1 cellular context compared by ENCODE assay signal in the genomic region with DNA sequence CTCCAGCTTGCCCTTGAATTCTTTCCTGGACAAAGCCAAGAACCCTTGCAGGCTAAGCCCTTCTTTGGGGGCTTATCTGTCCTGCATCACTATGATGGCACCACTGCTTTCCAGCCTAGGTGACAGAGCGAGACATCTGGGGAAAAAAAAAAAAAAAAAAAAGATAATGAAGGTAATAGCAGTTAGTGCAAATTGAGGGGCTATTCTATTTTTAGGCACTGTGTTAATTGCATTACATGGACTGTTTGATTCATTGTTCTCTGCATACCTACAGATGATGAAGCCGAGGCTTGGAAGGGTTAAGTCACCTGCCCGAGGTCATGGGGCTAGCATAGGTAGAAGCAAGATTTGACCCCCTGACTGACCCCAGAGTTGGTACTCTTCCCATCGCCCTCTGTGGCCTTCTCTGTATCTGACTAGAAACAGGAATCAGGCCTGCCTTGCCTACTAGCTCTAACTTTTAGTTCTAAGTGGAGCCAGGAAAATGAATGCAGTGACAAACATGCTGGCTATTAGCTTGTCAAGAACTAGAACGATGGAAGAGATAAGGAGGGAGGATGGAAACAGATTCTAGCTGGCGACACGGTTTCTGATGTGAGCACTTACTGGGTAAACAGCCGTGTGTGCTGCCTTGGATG.
TF ChIP-seq lines count a peak whose summit lies in the region.

No MANE protein-coding gene starts in this region.

TF ChIP-seq in HepG2, 621 proteins besides CTCF, POLR2A, EP300 and RAD21 (continued from another document and continues in another):
- TF ChIP-seq, protein P1, sequence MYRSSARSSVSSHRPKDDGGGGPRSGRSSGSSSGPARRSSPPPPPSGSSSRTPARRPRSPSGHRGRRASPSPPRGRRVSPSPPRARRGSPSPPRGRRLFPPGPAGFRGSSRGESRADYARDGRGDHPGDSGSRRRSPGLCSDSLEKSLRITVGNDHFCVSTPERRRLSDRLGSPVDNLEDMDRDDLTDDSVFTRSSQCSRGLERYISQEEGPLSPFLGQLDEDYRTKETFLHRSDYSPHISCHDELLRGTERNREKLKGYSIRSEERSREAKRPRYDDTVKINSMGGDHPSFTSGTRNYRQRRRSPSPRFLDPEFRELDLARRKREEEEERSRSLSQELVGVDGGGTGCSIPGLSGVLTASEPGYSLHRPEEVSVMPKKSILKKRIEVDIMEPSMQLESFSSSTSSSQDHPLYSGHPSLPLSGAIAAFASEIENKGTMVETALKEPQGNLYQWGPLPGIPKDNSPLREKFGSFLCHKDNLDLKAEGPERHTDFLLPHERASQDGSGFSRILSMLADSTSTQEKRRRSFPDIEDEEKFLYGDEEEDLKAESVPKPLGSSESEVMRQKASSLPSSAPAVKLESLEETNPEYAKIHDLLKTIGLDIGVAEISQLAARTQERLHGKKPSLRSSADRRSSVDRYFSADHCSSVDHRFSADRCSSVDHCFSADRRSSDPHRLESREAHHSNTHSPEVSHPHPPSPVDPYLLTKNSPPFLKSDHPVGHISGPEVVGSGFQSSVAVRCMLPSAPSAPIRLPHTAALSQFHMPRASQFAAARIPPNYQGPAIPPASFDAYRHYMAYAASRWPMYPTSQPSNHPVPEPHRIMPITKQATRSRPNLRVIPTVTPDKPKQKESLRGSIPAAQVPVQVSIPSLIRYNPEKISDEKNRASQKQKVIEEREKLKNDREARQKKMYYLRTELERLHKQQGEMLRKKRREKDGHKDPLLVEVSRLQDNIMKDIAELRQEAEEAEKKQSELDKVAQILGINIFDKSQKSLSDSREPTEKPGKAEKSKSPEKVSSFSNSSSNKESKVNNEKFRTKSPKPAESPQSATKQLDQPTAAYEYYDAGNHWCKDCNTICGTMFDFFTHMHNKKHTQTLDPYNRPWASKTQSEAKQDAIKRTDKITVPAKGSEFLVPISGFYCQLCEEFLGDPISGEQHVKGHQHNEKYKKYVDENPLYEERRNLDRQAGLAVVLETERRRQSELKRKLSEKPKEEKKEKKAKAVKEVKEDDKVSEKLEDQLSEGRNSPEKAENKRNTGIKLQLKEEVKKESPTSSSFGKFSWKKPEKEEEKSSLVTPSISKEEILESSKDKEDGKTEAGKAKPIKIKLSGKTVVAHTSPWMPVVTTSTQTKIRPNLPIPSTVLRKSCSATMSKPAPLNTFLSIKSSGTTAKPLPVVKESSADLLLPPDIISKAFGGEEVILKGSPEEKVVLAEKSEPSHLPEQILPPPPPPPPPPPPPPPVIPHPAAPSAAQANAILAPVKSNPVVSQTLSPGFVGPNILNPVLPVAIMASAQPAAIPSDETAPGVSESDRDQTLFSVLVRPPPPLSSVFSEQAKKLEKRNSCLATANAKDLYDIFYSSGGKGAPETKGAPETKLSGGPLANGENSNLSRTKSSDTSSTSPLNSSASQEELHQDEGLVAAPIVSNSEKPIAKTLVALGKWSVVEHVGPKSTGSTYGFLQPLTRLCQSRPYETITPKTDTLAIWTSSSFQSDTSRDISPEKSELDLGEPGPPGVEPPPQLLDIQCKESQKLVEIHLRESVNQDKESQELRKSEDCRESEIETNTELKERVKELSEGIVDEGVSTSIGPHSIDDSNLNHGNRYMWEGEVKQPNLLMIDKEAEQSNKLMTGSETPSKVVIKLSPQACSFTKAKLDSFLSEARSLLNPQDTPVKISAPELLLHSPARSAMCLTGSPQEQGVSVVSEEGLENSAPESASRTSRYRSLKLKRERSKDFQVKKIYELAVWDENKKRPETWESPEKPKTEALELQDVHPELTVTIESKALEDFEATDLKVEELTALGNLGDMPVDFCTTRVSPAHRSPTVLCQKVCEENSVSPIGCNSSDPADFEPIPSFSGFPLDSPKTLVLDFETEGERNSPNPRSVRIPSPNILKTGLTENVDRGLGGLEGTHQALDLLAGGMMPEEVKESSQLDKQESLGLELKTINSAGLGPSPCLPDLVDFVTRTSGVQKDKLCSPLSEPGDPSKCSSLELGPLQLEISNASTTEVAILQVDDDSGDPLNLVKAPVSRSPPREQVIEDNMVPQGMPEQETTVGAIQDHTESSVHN (CRISPR knock-in tag; IDR thresholded peaks at IDR 0.05), result no peak
- no peak for TF ChIP-seq RFX5 (IDR thresholded peaks at IDR 0.05; ENCODE audit: low read depth, low read length)
- no peak for TF ChIP-seq ZNF143 (CRISPR knock-in tag; IDR thresholded peaks at IDR 0.05)
- no peak for TF ChIP-seq U2AF1 (optimal IDR thresholded peaks at IDR 0.05; ENCODE audit: low read depth, low read length)
- TF ChIP-seq REPIN1 (CRISPR knock-in tag; IDR thresholded peaks at IDR 0.05; ENCODE audit: borderline replicate concordance, low read depth), result peak; percentile 36; the same call in 1 of the 2 replicates
- no peak for TF ChIP-seq MED8 (CRISPR knock-in tag; IDR thresholded peaks at IDR 0.05; ENCODE audit: insufficient replicate concordance)
- TF ChIP-seq KMT2B (CRISPR knock-in tag; IDR thresholded peaks at IDR 0.05), result no peak; the same call in 1 of the 2 replicates
- peak; percentile 4 for TF ChIP-seq ZNF883 (CRISPR knock-in tag; IDR thresholded peaks at IDR 0.05; ENCODE audit: not compliant biosample characterization)
- TF ChIP-seq MATR3 (CRISPR knock-in tag; IDR thresholded peaks at IDR 0.05), result no peak
- no peak for TF ChIP-seq PHF8 (CRISPR knock-in tag; IDR thresholded peaks at IDR 0.05)
- no peak for TF ChIP-seq PHF5A (CRISPR knock-in tag; IDR thresholded peaks at IDR 0.05; ENCODE audit: low read depth, unreplicated experiment)
- no peak for TF ChIP-seq ZNF552 (CRISPR knock-in tag; IDR thresholded peaks at IDR 0.05; ENCODE audit: borderline replicate concordance)
- TF ChIP-seq, protein P2, sequence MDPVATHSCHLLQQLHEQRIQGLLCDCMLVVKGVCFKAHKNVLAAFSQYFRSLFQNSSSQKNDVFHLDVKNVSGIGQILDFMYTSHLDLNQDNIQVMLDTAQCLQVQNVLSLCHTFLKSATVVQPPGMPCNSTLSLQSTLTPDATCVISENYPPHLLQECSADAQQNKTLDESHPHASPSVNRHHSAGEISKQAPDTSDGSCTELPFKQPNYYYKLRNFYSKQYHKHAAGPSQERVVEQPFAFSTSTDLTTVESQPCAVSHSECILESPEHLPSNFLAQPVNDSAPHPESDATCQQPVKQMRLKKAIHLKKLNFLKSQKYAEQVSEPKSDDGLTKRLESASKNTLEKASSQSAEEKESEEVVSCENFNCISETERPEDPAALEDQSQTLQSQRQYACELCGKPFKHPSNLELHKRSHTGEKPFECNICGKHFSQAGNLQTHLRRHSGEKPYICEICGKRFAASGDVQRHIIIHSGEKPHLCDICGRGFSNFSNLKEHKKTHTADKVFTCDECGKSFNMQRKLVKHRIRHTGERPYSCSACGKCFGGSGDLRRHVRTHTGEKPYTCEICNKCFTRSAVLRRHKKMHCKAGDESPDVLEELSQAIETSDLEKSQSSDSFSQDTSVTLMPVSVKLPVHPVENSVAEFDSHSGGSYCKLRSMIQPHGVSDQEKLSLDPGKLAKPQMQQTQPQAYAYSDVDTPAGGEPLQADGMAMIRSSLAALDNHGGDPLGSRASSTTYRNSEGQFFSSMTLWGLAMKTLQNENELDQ (CRISPR knock-in tag; IDR thresholded peaks at IDR 0.05; ENCODE audit: borderline replicate concordance), result no peak
- TF ChIP-seq ZNF556 (CRISPR knock-in tag; IDR thresholded peaks at IDR 0.05; ENCODE audit: borderline replicate concordance), result peak; percentile 2; the same call in 1 of the 2 replicates
- TF ChIP-seq, protein P3, sequence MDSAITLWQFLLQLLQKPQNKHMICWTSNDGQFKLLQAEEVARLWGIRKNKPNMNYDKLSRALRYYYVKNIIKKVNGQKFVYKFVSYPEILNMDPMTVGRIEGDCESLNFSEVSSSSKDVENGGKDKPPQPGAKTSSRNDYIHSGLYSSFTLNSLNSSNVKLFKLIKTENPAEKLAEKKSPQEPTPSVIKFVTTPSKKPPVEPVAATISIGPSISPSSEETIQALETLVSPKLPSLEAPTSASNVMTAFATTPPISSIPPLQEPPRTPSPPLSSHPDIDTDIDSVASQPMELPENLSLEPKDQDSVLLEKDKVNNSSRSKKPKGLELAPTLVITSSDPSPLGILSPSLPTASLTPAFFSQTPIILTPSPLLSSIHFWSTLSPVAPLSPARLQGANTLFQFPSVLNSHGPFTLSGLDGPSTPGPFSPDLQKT (CRISPR knock-in tag; IDR thresholded peaks at IDR 0.05; ENCODE audit: borderline replicate concordance), result no peak
- no peak for TF ChIP-seq ZNF564 (CRISPR knock-in tag; IDR thresholded peaks at IDR 0.05)
- no peak for TF ChIP-seq KLF13 (CRISPR knock-in tag; IDR thresholded peaks at IDR 0.05)
- no peak for TF ChIP-seq SP4 (CRISPR knock-in tag; IDR thresholded peaks at IDR 0.05)
- TF ChIP-seq TGIF2 (CRISPR knock-in tag; IDR thresholded peaks at IDR 0.05), result peak; percentile 70; the same call in 1 of the 2 replicates
- TF ChIP-seq, protein P4, sequence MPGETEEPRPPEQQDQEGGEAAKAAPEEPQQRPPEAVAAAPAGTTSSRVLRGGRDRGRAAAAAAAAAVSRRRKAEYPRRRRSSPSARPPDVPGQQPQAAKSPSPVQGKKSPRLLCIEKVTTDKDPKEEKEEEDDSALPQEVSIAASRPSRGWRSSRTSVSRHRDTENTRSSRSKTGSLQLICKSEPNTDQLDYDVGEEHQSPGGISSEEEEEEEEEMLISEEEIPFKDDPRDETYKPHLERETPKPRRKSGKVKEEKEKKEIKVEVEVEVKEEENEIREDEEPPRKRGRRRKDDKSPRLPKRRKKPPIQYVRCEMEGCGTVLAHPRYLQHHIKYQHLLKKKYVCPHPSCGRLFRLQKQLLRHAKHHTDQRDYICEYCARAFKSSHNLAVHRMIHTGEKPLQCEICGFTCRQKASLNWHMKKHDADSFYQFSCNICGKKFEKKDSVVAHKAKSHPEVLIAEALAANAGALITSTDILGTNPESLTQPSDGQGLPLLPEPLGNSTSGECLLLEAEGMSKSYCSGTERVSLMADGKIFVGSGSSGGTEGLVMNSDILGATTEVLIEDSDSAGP (CRISPR knock-in tag; IDR thresholded peaks at IDR 0.05; ENCODE audit: borderline replicate concordance), result peak; percentile 10; the same call in 1 of the 2 replicates
- TF ChIP-seq, protein P5, sequence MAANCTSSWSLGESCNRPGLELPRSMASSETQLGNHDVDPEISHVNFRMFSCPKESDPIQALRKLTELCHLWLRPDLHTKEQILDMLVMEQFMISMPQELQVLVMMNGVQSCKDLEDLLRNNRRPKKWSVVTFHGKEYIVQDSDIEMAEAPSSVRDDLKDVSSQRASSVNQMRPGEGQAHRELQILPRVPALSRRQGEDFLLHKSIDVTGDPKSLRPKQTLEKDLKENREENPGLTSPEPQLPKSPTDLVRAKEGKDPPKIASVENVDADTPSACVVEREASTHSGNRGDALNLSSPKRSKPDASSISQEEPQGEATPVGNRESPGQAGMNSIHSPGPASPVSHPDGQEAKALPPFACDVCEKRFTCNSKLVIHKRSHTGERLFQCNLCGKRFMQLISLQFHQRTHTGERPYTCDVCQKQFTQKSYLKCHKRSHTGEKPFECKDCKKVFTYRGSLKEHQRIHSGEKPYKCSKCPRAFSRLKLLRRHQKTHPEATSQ (CRISPR knock-in tag; IDR thresholded peaks at IDR 0.05; ENCODE audit: borderline replicate concordance), result no peak
- no peak for TF ChIP-seq RBM22 (optimal IDR thresholded peaks at IDR 0.05; ENCODE audit: low read length)
- TF ChIP-seq, protein P6, sequence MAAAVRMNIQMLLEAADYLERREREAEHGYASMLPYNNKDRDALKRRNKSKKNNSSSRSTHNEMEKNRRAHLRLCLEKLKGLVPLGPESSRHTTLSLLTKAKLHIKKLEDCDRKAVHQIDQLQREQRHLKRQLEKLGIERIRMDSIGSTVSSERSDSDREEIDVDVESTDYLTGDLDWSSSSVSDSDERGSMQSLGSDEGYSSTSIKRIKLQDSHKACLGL (CRISPR knock-in tag; IDR thresholded peaks at IDR 0.05), result no peak
- no peak for TF ChIP-seq GZF1 (CRISPR knock-in tag; IDR thresholded peaks at IDR 0.05)
- TF ChIP-seq ZNF337 (CRISPR knock-in tag; IDR thresholded peaks at IDR 0.05; ENCODE audit: borderline replicate concordance, low read depth), result no peak; the same call in 1 of the 2 replicates
- TF ChIP-seq ADNP (CRISPR knock-in tag; IDR thresholded peaks at IDR 0.05), result no peak
- TF ChIP-seq KAT2B (IDR thresholded peaks at IDR 0.05; ENCODE audit: borderline replicate concordance, low read depth, low read length), result no peak
- TF ChIP-seq EED (CRISPR knock-in tag; IDR thresholded peaks at IDR 0.05), result no peak
- TF ChIP-seq, protein P7, sequence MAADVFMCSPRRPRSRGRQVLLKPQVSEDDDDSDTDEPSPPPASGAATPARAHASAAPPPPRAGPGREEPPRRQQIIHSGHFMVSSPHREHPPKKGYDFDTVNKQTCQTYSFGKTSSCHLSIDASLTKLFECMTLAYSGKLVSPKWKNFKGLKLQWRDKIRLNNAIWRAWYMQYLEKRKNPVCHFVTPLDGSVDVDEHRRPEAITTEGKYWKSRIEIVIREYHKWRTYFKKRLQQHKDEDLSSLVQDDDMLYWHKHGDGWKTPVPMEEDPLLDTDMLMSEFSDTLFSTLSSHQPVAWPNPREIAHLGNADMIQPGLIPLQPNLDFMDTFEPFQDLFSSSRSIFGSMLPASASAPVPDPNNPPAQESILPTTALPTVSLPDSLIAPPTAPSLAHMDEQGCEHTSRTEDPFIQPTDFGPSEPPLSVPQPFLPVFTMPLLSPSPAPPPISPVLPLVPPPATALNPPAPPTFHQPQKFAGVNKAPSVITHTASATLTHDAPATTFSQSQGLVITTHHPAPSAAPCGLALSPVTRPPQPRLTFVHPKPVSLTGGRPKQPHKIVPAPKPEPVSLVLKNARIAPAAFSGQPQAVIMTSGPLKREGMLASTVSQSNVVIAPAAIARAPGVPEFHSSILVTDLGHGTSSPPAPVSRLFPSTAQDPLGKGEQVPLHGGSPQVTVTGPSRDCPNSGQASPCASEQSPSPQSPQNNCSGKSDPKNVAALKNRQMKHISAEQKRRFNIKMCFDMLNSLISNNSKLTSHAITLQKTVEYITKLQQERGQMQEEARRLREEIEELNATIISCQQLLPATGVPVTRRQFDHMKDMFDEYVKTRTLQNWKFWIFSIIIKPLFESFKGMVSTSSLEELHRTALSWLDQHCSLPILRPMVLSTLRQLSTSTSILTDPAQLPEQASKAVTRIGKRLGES (CRISPR knock-in tag; IDR thresholded peaks at IDR 0.05; ENCODE audit: borderline replicate concordance), result no peak
- TF ChIP-seq ZNF446 (CRISPR knock-in tag; IDR thresholded peaks at IDR 0.05), result peak; percentile 61; the same call in 1 of the 2 replicates
- TF ChIP-seq BORCS8-MEF2B (CRISPR knock-in tag; IDR thresholded peaks at IDR 0.05), result no peak
- no peak for TF ChIP-seq AGO1 (IDR thresholded peaks at IDR 0.05; ENCODE audit: low read depth, low read length, poor library complexity, severe bottlenecking)
- TF ChIP-seq ZMYM2 (CRISPR knock-in tag; IDR thresholded peaks at IDR 0.05), result no peak
- peak; percentile 89 for TF ChIP-seq GLI4 (CRISPR knock-in tag; IDR thresholded peaks at IDR 0.05; ENCODE audit: borderline replicate concordance)
- no peak for TF ChIP-seq CEBPB (IDR thresholded peaks at IDR 0.05; ENCODE audit: borderline replicate concordance, low read depth, low read length)
- TF ChIP-seq SP140L (CRISPR knock-in tag; IDR thresholded peaks at IDR 0.05; ENCODE audit: borderline replicate concordance), result no peak
- TF ChIP-seq, protein P8, sequence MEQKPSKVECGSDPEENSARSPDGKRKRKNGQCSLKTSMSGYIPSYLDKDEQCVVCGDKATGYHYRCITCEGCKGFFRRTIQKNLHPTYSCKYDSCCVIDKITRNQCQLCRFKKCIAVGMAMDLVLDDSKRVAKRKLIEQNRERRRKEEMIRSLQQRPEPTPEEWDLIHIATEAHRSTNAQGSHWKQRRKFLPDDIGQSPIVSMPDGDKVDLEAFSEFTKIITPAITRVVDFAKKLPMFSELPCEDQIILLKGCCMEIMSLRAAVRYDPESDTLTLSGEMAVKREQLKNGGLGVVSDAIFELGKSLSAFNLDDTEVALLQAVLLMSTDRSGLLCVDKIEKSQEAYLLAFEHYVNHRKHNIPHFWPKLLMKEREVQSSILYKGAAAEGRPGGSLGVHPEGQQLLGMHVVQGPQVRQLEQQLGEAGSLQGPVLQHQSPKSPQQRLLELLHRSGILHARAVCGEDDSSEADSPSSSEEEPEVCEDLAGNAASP (CRISPR knock-in tag; IDR thresholded peaks at IDR 0.05; ENCODE audit: borderline replicate concordance), result no peak
- no peak for TF ChIP-seq PCBP2 (optimal IDR thresholded peaks at IDR 0.05; ENCODE audit: low read depth, low read length, poor library complexity, severe bottlenecking)
